ENCODE assay signal across 1 cellular context in genomic region chr22:50502628-50503474, GRCh38.
TF ChIP-seq lines count a peak whose summit lies in the region.

No MANE protein-coding gene starts in this region.

TF ChIP-seq in IMR-90, 13 proteins besides CTCF, POLR2A, EP300 and RAD21:
- TF ChIP-seq USF2 (IDR thresholded peaks at IDR 0.05; ENCODE audit: low read depth, low read length) (no peak), MAFK (IDR thresholded peaks at IDR 0.05; ENCODE audit: low read depth, low read length) (no peak)
